1 cellular context compared by ENCODE assay signal in the genomic region with DNA sequence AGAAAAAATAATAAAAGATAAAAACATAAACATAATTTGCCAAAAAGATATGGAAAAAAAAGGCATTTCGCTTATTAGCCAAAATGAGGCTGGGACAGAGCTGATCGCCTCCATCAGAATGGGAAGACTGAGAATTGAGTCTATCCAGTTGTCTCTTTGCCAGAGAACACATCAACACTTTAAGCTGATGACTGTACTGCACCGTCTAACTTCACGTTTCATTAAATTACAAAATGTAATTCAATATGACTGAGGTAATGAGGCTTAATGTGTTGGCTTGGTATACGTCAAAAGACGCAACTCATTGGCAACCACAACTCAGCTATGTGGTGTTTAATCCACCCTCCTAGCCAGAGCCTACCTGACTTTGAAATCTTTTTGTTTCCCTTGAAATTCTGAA.
TF ChIP-seq lines count a peak whose summit lies in the region.

No MANE protein-coding gene starts in this region.

TF ChIP-seq in HEK293, 187 proteins besides CTCF, POLR2A, EP300 and RAD21 (continued from another document):
- TF ChIP-seq ZNF426 (tag by site-specific recombination; IDR thresholded peaks at IDR 0.05) = no peak
- no peak for TF ChIP-seq SCRT1 (tag by site-specific recombination; IDR thresholded peaks at IDR 0.05; ENCODE audit: borderline replicate concordance)
- TF ChIP-seq ZNF701 (tag by site-specific recombination; IDR thresholded peaks at IDR 0.05) = no peak
- no peak for TF ChIP-seq ZNF677 (tag by site-specific recombination; IDR thresholded peaks at IDR 0.05)
